In the genomic region with DNA sequence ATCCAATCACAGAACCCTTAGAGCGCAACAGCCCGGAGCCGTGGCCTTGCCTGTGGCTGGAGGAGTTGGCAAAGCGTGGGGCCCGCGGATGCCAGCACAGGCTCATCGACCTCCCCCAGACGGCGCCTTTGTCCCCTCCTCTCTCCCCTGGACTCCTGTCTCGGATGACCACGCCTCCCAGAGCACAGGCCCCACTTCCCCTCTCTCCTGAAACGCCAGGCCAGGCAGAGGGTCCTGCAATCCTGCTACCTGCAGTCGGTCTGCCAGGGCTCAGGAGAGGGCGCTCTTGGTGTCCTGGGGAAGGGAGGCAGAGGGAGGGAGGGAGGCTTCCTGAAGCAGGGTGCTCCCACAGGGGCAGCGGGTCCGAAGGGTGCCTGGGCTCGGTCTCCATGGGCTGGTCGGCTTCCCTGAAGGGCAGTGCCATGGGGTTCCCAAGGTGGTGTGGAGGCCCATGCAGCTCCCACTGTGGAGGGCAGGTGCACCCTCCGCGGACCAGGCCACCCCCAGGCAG, we compare ENCODE assay signal across 1 cellular context.
TF ChIP-seq lines count a peak whose summit lies in the region.

No MANE protein-coding gene starts in this region.

TF ChIP-seq in IMR-90, 13 proteins besides CTCF, POLR2A, EP300 and RAD21:
- TF ChIP-seq FOS (IDR thresholded peaks at IDR 0.05; ENCODE audit: low read depth, low read length) (no peak), NFE2L2 (IDR thresholded peaks at IDR 0.05; ENCODE audit: low read depth, low read length) (no peak), RCOR1 (IDR thresholded peaks at IDR 0.05; ENCODE audit: insufficient replicate concordance, low read length) (no peak), MAZ (IDR thresholded peaks at IDR 0.05; ENCODE audit: borderline replicate concordance, low read depth, low read length) (no peak), CHD1 (IDR thresholded peaks at IDR 0.05; ENCODE audit: low read depth, low read length) (no peak), CEBPB (IDR thresholded peaks at IDR 0.05; ENCODE audit: low read depth, low read length) (no peak), SMC3 (IDR thresholded peaks at IDR 0.05; ENCODE audit: low read depth, low read length) (no peak), BHLHE40 (IDR thresholded peaks at IDR 0.05; ENCODE audit: low read depth, low read length) (no peak), RFX5 (IDR thresholded peaks at IDR 0.05; ENCODE audit: low read depth, low read length) (no peak), ELK1 (IDR thresholded peaks at IDR 0.05; ENCODE audit: borderline replicate concordance, low read depth, low read length) (no peak), USF2 (IDR thresholded peaks at IDR 0.05; ENCODE audit: low read depth, low read length) (no peak), MAFK (IDR thresholded peaks at IDR 0.05; ENCODE audit: low read depth, low read length) (no peak), MXI1 (IDR thresholded peaks at IDR 0.05; ENCODE audit: borderline replicate concordance, low read depth, low read length) (no peak)
